Comparison of ENCODE assay signal across 9 cellular contexts in genomic region chr18:53796042-53796729, GRCh38.
A peak's percentile ranks its signal among the peaks of the same experiment; 100 is the strongest.
DNase-seq lines count a peak whose midpoint lies in the region; ATAC-seq and TF ChIP-seq lines count a peak whose summit lies in the region.
"Had no signal": no experiment of that assay in that cellular context is flagged by ENCODE, and none has a peak within 500 bp of the region (broad histone marks: within the 10 kb centered on the region; RNA-seq: fewer than 3 reads in every experiment).

No MANE protein-coding gene starts in this region.

- no peaks in the 10 kb centered on the region for H3F3A ChIP-seq in smooth muscle cell (ENCODE audit: low read depth)

- H3K9me3 ChIP-seq in body of pancreas (no peaks in the 10 kb centered on the region), smooth muscle cell (replicated peaks; ENCODE audit: low read depth) (no peaks in the 10 kb centered on the region)
- H3K9me3 ChIP-seq: BLaER1 had no signal

- H3K27ac Mint-ChIP-seq in activated CD8-positive, alpha-beta T cell treated with anti-CD3 and anti-CD28 coated beads for 36 hours = peak overlapping the region; percentile 21
- no peak overlapping the region for H3K27ac Mint-ChIP-seq in activated CD8-positive, alpha-beta T cell treated with anti-CD3 and anti-CD28 coated beads, Interleukin-2, amount 10 ng/mL, durations not matched to agents 7 days and 5 days
- no peak overlapping the region for H3K27ac Mint-ChIP-seq in type B pancreatic cell

- H3K9ac ChIP-seq in smooth muscle cell (ENCODE audit: low read depth) = peak overlapping the region; percentile 53
- H3K9ac ChIP-seq: BLaER1 had no signal

- no peaks in the 10 kb centered on the region for H4K20me1 ChIP-seq in smooth muscle cell (ENCODE audit: low read depth)
- H4K20me1 ChIP-seq: BLaER1 had no signal

- H3K4me2 ChIP-seq in smooth muscle cell = peak overlapping the region; percentile 33
- H3K4me2 ChIP-seq: BLaER1 had no signal

- H3K79me2 ChIP-seq in smooth muscle cell (ENCODE audit: low read depth) = no peaks in the 10 kb centered on the region

- H3K4me1 ChIP-seq in body of pancreas (no peaks in the 10 kb centered on the region), smooth muscle cell (ENCODE audit: low read depth) (peaks cover 8% of the 10 kb centered on the region)
- H3K4me1 ChIP-seq: BLaER1 had no signal

- no peak for TF ChIP-seq POLR2A in body of pancreas (IDR thresholded peaks at IDR 0.05)

- intact Hi-C loops in activated CD8-positive, alpha-beta T cell treated with anti-CD3 and anti-CD28 coated beads for 36 hours (cut with micrococcal nuclease) = no loop called here
- intact Hi-C loops in body of pancreas (cut with DNase I) = no loop called here

- no peaks in the 10 kb centered on the region for H3K36me3 Mint-ChIP-seq in activated CD8-positive, alpha-beta T cell treated with anti-CD3 and anti-CD28 coated beads for 36 hours (ENCODE audit: low read depth)
- H3K36me3 Mint-ChIP-seq in activated CD8-positive, alpha-beta T cell treated with anti-CD3 and anti-CD28 coated beads, Interleukin-2, amount 10 ng/mL, durations not matched to agents 7 days and 5 days (ENCODE audit: low read depth) = no peaks in the 10 kb centered on the region
- no peaks in the 10 kb centered on the region for H3K36me3 Mint-ChIP-seq in type B pancreatic cell

- H3K4me3 ChIP-seq in body of pancreas = no peak overlapping the region
- H3K4me3 ChIP-seq in smooth muscle cell = no peak overlapping the region
- H3K4me3 ChIP-seq: BLaER1 had no signal

- no peaks in the 10 kb centered on the region for H3K36me3 ChIP-seq in body of pancreas (replicated peaks in 1 of 2; ENCODE audit: insufficient read depth in 1 of 2, low read depth in 2 of 2)
- no peaks in the 10 kb centered on the region for H3K36me3 ChIP-seq in smooth muscle cell (ENCODE audit: low read depth)
- H3K36me3 ChIP-seq: BLaER1 had no signal

- CTCF ChIA-PET in activated CD8-positive, alpha-beta T cell treated with anti-CD3 and anti-CD28 coated beads for 36 hours (lab: Charles Lee) = interaction anchor here (0.7 kb wide), 1 partner anchor 12 kb away, joined by 3 read pairs; no protein-coding TSS in a partner anchor
- CTCF ChIA-PET in activated CD8-positive, alpha-beta T cell treated with anti-CD3 and anti-CD28 coated beads, Interleukin-2, amount 10 ng/mL, durations not matched to agents 7 days and 5 days (lab: Charles Lee) = no interaction called here

- H3K27me3 ChIP-seq in body of pancreas = no peaks in the 10 kb centered on the region
- no peaks in the 10 kb centered on the region for H3K27me3 ChIP-seq in smooth muscle cell (ENCODE audit: low read depth)
- H3K27me3 ChIP-seq: BLaER1 had no signal

- TF ChIP-seq CTCF in activated CD8-positive, alpha-beta T cell treated with anti-CD3 and anti-CD28 coated beads for 36 hours (IDR thresholded peaks at IDR 0.05) = no peak
- TF ChIP-seq CTCF in body of pancreas (IDR thresholded peaks at IDR 0.05) = no peak
- no peak for TF ChIP-seq CTCF in smooth muscle cell (IDR thresholded peaks at IDR 0.05; ENCODE audit: borderline replicate concordance, insufficient read depth, poor library complexity, severe bottlenecking)
- no peak for TF ChIP-seq CTCF in type B pancreatic cell (conservative IDR thresholded peaks at IDR 0.05)

- H3K9me3 Mint-ChIP-seq in activated CD8-positive, alpha-beta T cell treated with anti-CD3 and anti-CD28 coated beads for 36 hours = peaks cover 2% of the 10 kb centered on the region
- no peaks in the 10 kb centered on the region for H3K9me3 Mint-ChIP-seq in activated CD8-positive, alpha-beta T cell treated with anti-CD3 and anti-CD28 coated beads, Interleukin-2, amount 10 ng/mL, durations not matched to agents 7 days and 5 days (ENCODE audit: insufficient read depth)
- H3K9me3 Mint-ChIP-seq in type B pancreatic cell = no peaks in the 10 kb centered on the region

- no peak overlapping the region for H3K27ac ChIP-seq in body of pancreas
- H3K27ac ChIP-seq in smooth muscle cell (ENCODE audit: low read depth) = peak overlapping the region; percentile 87
- H3K27ac ChIP-seq: BLaER1 had no signal

- no peaks in the 10 kb centered on the region for H3K27me3 Mint-ChIP-seq in activated CD8-positive, alpha-beta T cell treated with anti-CD3 and anti-CD28 coated beads for 36 hours
- H3K27me3 Mint-ChIP-seq in activated CD8-positive, alpha-beta T cell treated with anti-CD3 and anti-CD28 coated beads, Interleukin-2, amount 10 ng/mL, durations not matched to agents 7 days and 5 days (ENCODE audit: low read depth) = no peaks in the 10 kb centered on the region
- no peaks in the 10 kb centered on the region for H3K27me3 Mint-ChIP-seq in type B pancreatic cell

- no peak overlapping the region for H2AFZ ChIP-seq in smooth muscle cell (ENCODE audit: low read depth)

- H3K4me3 Mint-ChIP-seq in activated CD8-positive, alpha-beta T cell treated with anti-CD3 and anti-CD28 coated beads for 36 hours = no peak overlapping the region
- H3K4me3 Mint-ChIP-seq in activated CD8-positive, alpha-beta T cell treated with anti-CD3 and anti-CD28 coated beads, Interleukin-2, amount 10 ng/mL, durations not matched to agents 7 days and 5 days = no peak overlapping the region
- H3K4me3 Mint-ChIP-seq in type B pancreatic cell = no peak overlapping the region

- peak; percentile 8 for DNase-seq in activated CD8-positive, alpha-beta T cell treated with anti-CD3 and anti-CD28 coated beads for 36 hours
- DNase-seq in activated CD8-positive, alpha-beta T cell treated with anti-CD3 and anti-CD28 coated beads, Interleukin-2, amount 10 ng/mL, durations not matched to agents 7 days and 5 days = no peak
- no peak for DNase-seq in body of pancreas
- DNase-seq in smooth muscle cell (lab: John Stamatoyannopoulos, UW; ENCODE audit: unreplicated experiment) = no peak
- no peak for DNase-seq in type B pancreatic cell (ENCODE audit: extremely low spot score, unreplicated experiment)
- DNase-seq in NCI-H2227 treated with DMSO at 0.1 percent for 48 hours (lab: John Stamatoyannopoulos, UW) = no peak
- no peak for DNase-seq in NCI-H146 treated with DMSO at 0.1 percent for 48 hours (lab: John Stamatoyannopoulos, UW; ENCODE audit: unreplicated experiment)

- POLR2A ChIA-PET in activated CD8-positive, alpha-beta T cell treated with anti-CD3 and anti-CD28 coated beads for 36 hours (lab: Charles Lee) = interaction anchor here (0.5 kb wide), 1 partner anchor 289 kb away, joined by 3 read pairs; no protein-coding TSS in a partner anchor
- POLR2A ChIA-PET in activated CD8-positive, alpha-beta T cell treated with anti-CD3 and anti-CD28 coated beads, Interleukin-2, amount 10 ng/mL, durations not matched to agents 7 days and 5 days (lab: Charles Lee) = no interaction called here

- WGBS in body of pancreas, 2 donors = 71 to 76% methylated on average over 1 of the region's 1 CpG
- WGBS in smooth muscle cell (ENCODE audit: low lambda C conversion rate) = 86% methylated on average over 1 of the region's 1 CpG

- ATAC-seq in activated CD8-positive, alpha-beta T cell treated with anti-CD3 and anti-CD28 coated beads for 36 hours = peak; percentile 49
- ATAC-seq in activated CD8-positive, alpha-beta T cell treated with anti-CD3 and anti-CD28 coated beads, Interleukin-2, amount 10 ng/mL, durations not matched to agents 7 days and 5 days = no peak
- ATAC-seq in HG03175 (IDR thresholded peaks at IDR 0.05; ENCODE audit: unreplicated experiment) (peak; percentile 75), body of pancreas (peak; percentile 35)

- no peaks in the 10 kb centered on the region for H3K4me1 Mint-ChIP-seq in activated CD8-positive, alpha-beta T cell treated with anti-CD3 and anti-CD28 coated beads for 36 hours (ENCODE audit: low read depth)
- no peaks in the 10 kb centered on the region for H3K4me1 Mint-ChIP-seq in activated CD8-positive, alpha-beta T cell treated with anti-CD3 and anti-CD28 coated beads, Interleukin-2, amount 10 ng/mL, durations not matched to agents 7 days and 5 days (ENCODE audit: low read depth)
- H3K4me1 Mint-ChIP-seq in type B pancreatic cell (ENCODE audit: unreplicated experiment) = no peaks in the 10 kb centered on the region
